In the genomic region with DNA sequence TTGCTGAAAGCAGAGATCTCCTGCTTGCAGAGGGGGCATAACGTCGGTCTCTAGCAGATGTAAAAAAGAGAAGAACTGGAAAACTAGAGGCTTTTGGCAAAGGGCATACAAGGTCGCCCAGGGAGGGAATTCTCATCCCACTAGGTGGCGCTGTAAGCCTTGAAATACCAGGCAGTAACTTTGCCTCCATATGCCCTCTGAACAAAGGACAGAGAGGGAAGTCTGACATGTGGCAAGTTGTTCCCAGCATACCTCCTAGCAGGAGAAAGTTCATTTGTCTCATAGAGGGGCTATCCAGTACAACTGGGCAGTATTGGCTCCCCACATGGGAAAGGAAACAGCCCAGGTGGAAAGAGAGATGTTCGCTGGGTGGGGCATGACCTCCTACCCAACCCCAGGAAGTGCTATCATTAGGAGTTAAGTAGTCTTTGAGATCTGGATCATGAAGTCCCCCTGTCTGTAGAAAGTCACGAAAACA, we compare ENCODE assay signal across 8 cellular contexts. TPM values are rescaled to one million over a fixed set of nuclear protein-coding genes. Genes with fewer than 3 reads are reported as not detected.
A peak's percentile ranks its signal among the peaks of the same experiment; 100 is the strongest.
DNase-seq lines count a peak whose midpoint lies in the region; ATAC-seq and TF ChIP-seq lines count a peak whose summit lies in the region.

No MANE protein-coding gene starts in this region.

- H3K27ac ChIP-seq in C4-2B: no peak overlapping the region

- peak; percentile 65 for DNase-seq in RPMI7951 (ENCODE audit: low read depth)
- peak; percentile 43 for DNase-seq in activated T-helper 9 cell treated with anti-CD3 and anti-CD28 coated beads, Interleukin-2, amount 50 U/mL, for 16 hours (ENCODE audit: low read depth)
- DNase-seq in iris pigment epithelial cell (ENCODE audit: low read depth): peak; percentile 40
- peak; percentile 41 to 45 for DNase-seq in stimulated activated CD8-positive, alpha-beta memory T cell treated with anti-CD3 and anti-CD28 coated beads, Interleukin-7, amount 100 ng/mL, for 4 hours (ENCODE audit: low read depth in 2 of 2)

- TF ChIP-seq CTCF in C4-2B (conservative IDR thresholded peaks at IDR 0.05): peak; percentile 64

- ATAC-seq in GM21367 (IDR thresholded peaks at IDR 0.05; ENCODE audit: unreplicated experiment): peak; percentile 47
- ATAC-seq in HG02678 (IDR thresholded peaks at IDR 0.05; ENCODE audit: unreplicated experiment): no peak
- no peak for ATAC-seq in HG02642 (IDR thresholded peaks at IDR 0.05; ENCODE audit: poor library complexity, unreplicated experiment)

RNA-seq across cellular contexts. Expression of a gene that starts 40.0 kb away (rescaled TPM):
- total RNA-seq in RPMI7951 (2014; rRNA removed; shearing (Covaris generic)): 69.9 and 75.5 TPM in 2 replicates
